ENCODE assay signal across 1 cellular context in genomic region chr4:139975830-139976272, GRCh38.
TF ChIP-seq lines count a peak whose summit lies in the region.

No MANE protein-coding gene starts in this region.

TF ChIP-seq in WTC11, 78 proteins besides CTCF, POLR2A, EP300 and RAD21 (continued from another document):
- TF ChIP-seq E2F4 (CRISPR knock-in tag; IDR thresholded peaks at IDR 0.05; ENCODE audit: borderline replicate concordance, low read depth), result no peak
- TF ChIP-seq ZSCAN18 (CRISPR knock-in tag; IDR thresholded peaks at IDR 0.05), result no peak
- no peak for TF ChIP-seq STAT6 (CRISPR knock-in tag; conservative IDR thresholded peaks at IDR 0.05; ENCODE audit: low read depth)
- TF ChIP-seq, protein P1, sequence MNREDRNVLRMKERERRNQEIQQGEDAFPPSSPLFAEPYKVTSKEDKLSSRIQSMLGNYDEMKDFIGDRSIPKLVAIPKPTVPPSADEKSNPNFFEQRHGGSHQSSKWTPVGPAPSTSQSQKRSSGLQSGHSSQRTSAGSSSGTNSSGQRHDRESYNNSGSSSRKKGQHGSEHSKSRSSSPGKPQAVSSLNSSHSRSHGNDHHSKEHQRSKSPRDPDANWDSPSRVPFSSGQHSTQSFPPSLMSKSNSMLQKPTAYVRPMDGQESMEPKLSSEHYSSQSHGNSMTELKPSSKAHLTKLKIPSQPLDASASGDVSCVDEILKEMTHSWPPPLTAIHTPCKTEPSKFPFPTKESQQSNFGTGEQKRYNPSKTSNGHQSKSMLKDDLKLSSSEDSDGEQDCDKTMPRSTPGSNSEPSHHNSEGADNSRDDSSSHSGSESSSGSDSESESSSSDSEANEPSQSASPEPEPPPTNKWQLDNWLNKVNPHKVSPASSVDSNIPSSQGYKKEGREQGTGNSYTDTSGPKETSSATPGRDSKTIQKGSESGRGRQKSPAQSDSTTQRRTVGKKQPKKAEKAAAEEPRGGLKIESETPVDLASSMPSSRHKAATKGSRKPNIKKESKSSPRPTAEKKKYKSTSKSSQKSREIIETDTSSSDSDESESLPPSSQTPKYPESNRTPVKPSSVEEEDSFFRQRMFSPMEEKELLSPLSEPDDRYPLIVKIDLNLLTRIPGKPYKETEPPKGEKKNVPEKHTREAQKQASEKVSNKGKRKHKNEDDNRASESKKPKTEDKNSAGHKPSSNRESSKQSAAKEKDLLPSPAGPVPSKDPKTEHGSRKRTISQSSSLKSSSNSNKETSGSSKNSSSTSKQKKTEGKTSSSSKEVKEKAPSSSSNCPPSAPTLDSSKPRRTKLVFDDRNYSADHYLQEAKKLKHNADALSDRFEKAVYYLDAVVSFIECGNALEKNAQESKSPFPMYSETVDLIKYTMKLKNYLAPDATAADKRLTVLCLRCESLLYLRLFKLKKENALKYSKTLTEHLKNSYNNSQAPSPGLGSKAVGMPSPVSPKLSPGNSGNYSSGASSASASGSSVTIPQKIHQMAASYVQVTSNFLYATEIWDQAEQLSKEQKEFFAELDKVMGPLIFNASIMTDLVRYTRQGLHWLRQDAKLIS (CRISPR knock-in tag; IDR thresholded peaks at IDR 0.05; ENCODE audit: borderline replicate concordance), result no peak
